Comparison of ENCODE assay signal across 20 cellular contexts in the genomic region with DNA sequence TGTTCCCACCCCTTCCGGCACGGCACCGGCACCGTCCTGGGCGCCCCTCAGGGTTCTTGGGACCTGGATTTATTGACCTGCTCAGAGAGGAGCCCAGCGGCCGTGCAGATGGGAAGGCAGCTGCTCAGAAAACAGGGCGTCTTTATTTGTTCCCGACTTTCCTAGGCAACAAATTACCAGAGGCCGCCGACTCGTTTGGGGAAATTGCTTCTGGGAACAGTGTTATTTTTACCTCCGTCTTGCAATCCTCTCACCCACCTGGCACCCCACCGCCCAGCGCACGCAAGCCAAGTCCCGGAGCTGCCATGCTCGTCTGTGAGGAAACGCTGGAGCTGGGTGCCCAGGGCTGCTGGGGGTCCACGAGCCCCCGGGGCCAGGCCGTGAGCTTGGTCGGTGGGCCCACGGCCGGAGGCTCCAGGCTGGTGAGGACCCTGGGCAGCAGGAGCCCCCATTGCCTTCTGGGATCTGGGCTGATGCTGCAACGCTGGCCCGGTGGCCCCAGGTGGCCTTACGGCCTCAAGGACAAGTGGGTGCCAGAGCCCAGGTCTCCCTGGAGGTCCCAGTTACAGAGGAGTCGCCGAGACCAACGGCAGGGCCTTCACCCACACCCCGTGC.
"Had no signal": no experiment of that assay in that cellular context is flagged by ENCODE, and none has a peak within 500 bp of the region (broad histone marks: within the 10 kb centered on the region; RNA-seq: fewer than 3 reads in every experiment).

No MANE protein-coding gene starts in this region.

- DNase-seq: effector CD4-positive, alpha-beta T cell; foreskin fibroblast; gastrocnemius medialis; kidney; natural killer cell; right lobe of liver; small intestine; stimulated activated CD4-positive, alpha-beta T cell treated with anti-CD3 and anti-CD28 coated beads, Interleukin-15, amount 100 ng/mL, for 24 hours; stimulated activated CD4-positive, alpha-beta T cell treated with anti-CD3 and anti-CD28 coated beads, Interleukin-2, amount 100 ng/mL, for 48 hours; stimulated activated naive B cell treated with anti-CD40 and anti-IgM and Interleukin-4, amounts not matched to agents 10 μg/mL and 1 μg/mL and 100 μg/mL, for 72 hours; stimulated activated naive CD8-positive, alpha-beta T cell treated with anti-CD3 and anti-CD28 coated beads, Interleukin-15, amount 100 ng/mL, for 72 hours; transverse colon; upper lobe of right lung; uterus had no signal

- ATAC-seq: gastrocnemius medialis; heart left ventricle; left lobe of liver; natural killer cell; pancreas; stimulated activated naive B cell treated with anti-CD40 and anti-IgM and Interleukin-4, amounts not matched to agents 10 μg/mL and 1 μg/mL and 100 μg/mL, for 72 hours; stimulated activated naive CD8-positive, alpha-beta T cell treated with anti-CD3 and anti-CD28 coated beads, Interleukin-15, amount 100 ng/mL, for 72 hours; upper lobe of right lung had no signal

- H3K27ac ChIP-seq: gastrocnemius medialis, heart left ventricle, hepatocyte, neutrophil, pancreas, right lobe of liver, suprapubic skin, transverse colon, upper lobe of right lung, uterus had no signal
